ENCODE assay signal across 10 cellular contexts in genomic region chr17:9432121-9432866, GRCh38.
DNase-seq lines count a peak whose midpoint lies in the region; ATAC-seq and TF ChIP-seq lines count a peak whose summit lies in the region.
"Had no signal": no experiment of that assay in that cellular context is flagged by ENCODE, and none has a peak within 500 bp of the region (broad histone marks: within the 10 kb centered on the region; RNA-seq: fewer than 3 reads in every experiment).

No MANE protein-coding gene starts in this region.

- 31 to 38% (median 33%) methylated on average over 6 of the region's 6 CpGs for WGBS in psoas muscle, 3 donors

- in situ Hi-C loops in astrocyte of the spinal cord (cut with HindIII; ENCODE audit: low sequenced_read_pairs), result no loop called here

- no peak overlapping the region for H3K4me3 ChIP-seq in astrocyte of the spinal cord (ENCODE audit: low read depth, low read length)
- no peak overlapping the region for H3K4me3 ChIP-seq in psoas muscle
- H3K4me3 ChIP-seq: lung had no signal

- no peaks in the 10 kb centered on the region for H3K27me3 ChIP-seq in psoas muscle (ENCODE audit: insufficient read depth in 3 of 3, low read length in 2 of 3)

- peaks cover 30% of the 10 kb centered on the region for H3K4me1 ChIP-seq in psoas muscle

- ATAC-seq in GM18502 (IDR thresholded peaks at IDR 0.05; ENCODE audit: poor library complexity, unreplicated experiment), result peak; percentile 65
- ATAC-seq in HG02588 (IDR thresholded peaks at IDR 0.05; ENCODE audit: unreplicated experiment), result peak; percentile 55
- ATAC-seq in psoas muscle, result peak in 2 of 4 donors; percentile 53 to 56
- no peak for ATAC-seq in GM19452 (IDR thresholded peaks at IDR 0.05; ENCODE audit: unreplicated experiment)
- ATAC-seq in HG03139 (IDR thresholded peaks at IDR 0.05; ENCODE audit: unreplicated experiment), result no peak

- intact Hi-C loops in psoas muscle (cut with DNase I), result no loop called here

- no peaks in the 10 kb centered on the region for H3K36me3 ChIP-seq in psoas muscle (ENCODE audit: insufficient read depth in 1 of 2, low read depth in 1 of 2)

- peak overlapping the region; percentile 53 for H3K27ac ChIP-seq in psoas muscle

- peak; percentile 65 for DNase-seq in astrocyte of the spinal cord (ENCODE audit: low read depth, low spot score)
- DNase-seq in psoas muscle, result no peak
- no peak for DNase-seq in T1000 (lab: John Stamatoyannopoulos, UW)
- DNase-seq in DMS114 treated with DMSO at 0.1 percent for 48 hours (lab: John Stamatoyannopoulos, UW; ENCODE audit: unreplicated experiment), result no peak
- DNase-seq: aorta had no signal

- TF ChIP-seq CTCF in astrocyte of the spinal cord (IDR thresholded peaks at IDR 0.05; ENCODE audit: low read depth, low read length), result no peak
- TF ChIP-seq CTCF in psoas muscle (IDR thresholded peaks at IDR 0.05), result no peak

- H3K9me3 ChIP-seq in psoas muscle, result no peaks in the 10 kb centered on the region

Comparison
In these comparisons a context has a peak if more than half of its experiments do, and no peak if none do; other contexts are left out.
1. ATAC-seq: peak in GM18502 (single experiment) and HG02588 (single experiment); none in GM19452 (single experiment) and HG03139 (single experiment).